ENCODE assay signal across 9 cellular contexts in the genomic region with DNA sequence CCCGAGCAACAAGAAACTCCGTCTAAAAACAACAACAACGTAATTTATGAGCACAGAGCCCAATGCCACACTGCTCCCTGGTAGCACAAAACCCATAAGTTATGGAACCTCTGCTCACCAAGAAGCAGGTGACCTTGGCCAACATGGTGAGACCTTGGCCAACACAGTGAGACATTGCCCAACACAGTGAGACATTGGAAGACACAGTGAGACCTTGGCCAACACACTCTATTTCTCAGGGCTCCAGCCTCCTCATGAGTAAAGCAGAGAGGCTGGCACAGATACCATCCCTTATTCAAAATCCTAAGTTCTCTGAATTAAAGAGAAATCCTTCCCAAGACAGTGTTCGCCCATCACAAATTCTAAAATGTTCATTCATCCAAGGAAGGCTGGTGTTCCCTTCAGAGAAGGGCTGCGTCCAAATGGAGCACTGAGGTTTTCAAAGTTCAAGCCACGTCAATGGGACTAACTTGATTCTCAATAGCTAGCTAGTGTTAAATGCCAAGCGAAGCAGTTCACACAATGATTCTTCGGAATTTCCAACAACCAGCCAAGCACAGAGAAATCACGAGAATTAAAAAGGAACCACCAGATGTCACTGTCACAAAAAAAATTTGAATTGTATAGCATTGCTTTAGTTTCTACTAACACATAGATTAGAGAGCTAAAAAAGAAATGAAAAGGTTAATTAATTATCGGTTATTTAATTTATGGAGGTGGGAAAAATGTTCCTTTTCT. TPM values are rescaled to one million over a fixed set of nuclear protein-coding genes. Genes with fewer than 3 reads are reported as not detected.
A peak's percentile ranks its signal among the peaks of the same experiment; 100 is the strongest.
DNase-seq lines count a peak whose midpoint lies in the region; ATAC-seq and TF ChIP-seq lines count a peak whose summit lies in the region.
"Had no signal": no experiment of that assay in that cellular context is flagged by ENCODE, and none has a peak within 500 bp of the region (broad histone marks: within the 10 kb centered on the region; RNA-seq: fewer than 3 reads in every experiment).

No MANE protein-coding gene starts in this region.

- no peaks in the 10 kb centered on the region for H3K9me3 Mint-ChIP-seq in naive thymus-derived CD4-positive, alpha-beta T cell

- TF ChIP-seq POLR2A in heart left ventricle (IDR thresholded peaks at IDR 0.05): no peak

- no peak for ATAC-seq in heart left ventricle
- ATAC-seq in Right ventricle myocardium inferior: no peak
- ATAC-seq in naive thymus-derived CD4-positive, alpha-beta T cell: peak; percentile 48
- no peak for ATAC-seq in HG03521 (IDR thresholded peaks at IDR 0.05; ENCODE audit: unreplicated experiment)
- ATAC-seq in mucosa of descending colon: no peak

- H3K9me3 ChIP-seq in heart left ventricle: no peaks in the 10 kb centered on the region
- H3K9me3 ChIP-seq in naive thymus-derived CD4-positive, alpha-beta T cell (ENCODE audit: control insufficient read depth in 2 of 3, low read length in 3 of 3): no peaks in the 10 kb centered on the region
- no peaks in the 10 kb centered on the region for H3K9me3 ChIP-seq in mucosa of descending colon

- no peaks in the 10 kb centered on the region for H3K27me3 Mint-ChIP-seq in naive thymus-derived CD4-positive, alpha-beta T cell
- H3K27me3 Mint-ChIP-seq: activated naive CD8-positive, alpha-beta T cell had no signal

- H3K27me3 ChIP-seq in heart left ventricle: no peaks in the 10 kb centered on the region
- H3K27me3 ChIP-seq in naive thymus-derived CD4-positive, alpha-beta T cell (ENCODE audit: control insufficient read depth in 2 of 2, insufficient read depth in 2 of 2, low read length in 2 of 2): no peaks in the 10 kb centered on the region

- 70 to 76% (median 73%) methylated on average over 10 of the region's 10 CpGs for WGBS in heart left ventricle, 4 donors

- H3K36me3 Mint-ChIP-seq in naive thymus-derived CD4-positive, alpha-beta T cell: peaks cover 0 to 8% (median 0%) of the 10 kb centered on the region in 5 donors

- TF ChIP-seq CTCF in heart left ventricle (IDR thresholded peaks at IDR 0.05): peak in 11 of 12 donors; percentile 13 to 56 (median 40)
- no peak for TF ChIP-seq CTCF in mucosa of descending colon (IDR thresholded peaks at IDR 0.05)

- H3K4me3 Mint-ChIP-seq in naive thymus-derived CD4-positive, alpha-beta T cell: peak overlapping the region in 1 of 10 donors; percentile 13
- H3K4me3 Mint-ChIP-seq: activated naive CD8-positive, alpha-beta T cell had no signal

- H3K27ac Mint-ChIP-seq in naive thymus-derived CD4-positive, alpha-beta T cell: peak overlapping the region in 5 of 9 donors; percentile 2 to 73 (median 31)
- H3K27ac Mint-ChIP-seq: activated naive CD8-positive, alpha-beta T cell had no signal

- POLR2A ChIA-PET in naive thymus-derived CD4-positive, alpha-beta T cell (lab: Charles Lee): interaction anchor here (0.5 to 0.8 kb wide), 2 partner anchors 19 to 22 kb away, joined by 3 to 4 read pairs; no protein-coding TSS in a partner anchor

- intact Hi-C loops in heart left ventricle (cut with DNase I) (loop anchor here in 8 of 10 donors (2.0 to 10.0 kb wide), 5 partner anchors 257 to 335 kb away; no protein-coding TSS in a partner anchor), Right ventricle myocardium inferior (cut with DNase I) (loop anchor here (5.0 kb wide), 1 partner anchor 330 kb away; no protein-coding TSS in a partner anchor), mucosa of descending colon (cut with DNase I, micrococcal nuclease) (loop anchor here (10.0 kb wide), 2 partner anchors 77 to 147 kb away; partner anchors contain the start of gene SNAPC3 (in 1 of the 2))
- intact Hi-C loops in naive thymus-derived CD4-positive, alpha-beta T cell (cut with micrococcal nuclease): loop anchor here (1.0 to 10.0 kb wide), 11 partner anchors 21 to 329 kb away; partner anchors contain the start of genes CCDC171 (in 1 of the 2) and SNAPC3 (in 1 of the 2)

- no peak overlapping the region for H3K4me3 ChIP-seq in heart left ventricle
- no peak overlapping the region for H3K4me3 ChIP-seq in naive thymus-derived CD4-positive, alpha-beta T cell (ENCODE audit: low read length)
- H3K4me3 ChIP-seq in mucosa of descending colon: no peak overlapping the region

- DNase-seq in heart left ventricle (no peak), Right ventricle myocardium inferior (ENCODE audit: missing footprints) (no peak), NAMALWA (ENCODE audit: low spot score) (peak; percentile 42), cerebellum (ENCODE audit: low spot score) (peak; percentile 40), iPS-NIHi11 (ENCODE audit: low spot score) (no peak), mucosa of descending colon (no peak)
- DNase-seq in naive thymus-derived CD4-positive, alpha-beta T cell: peak in 5 of 9 donors; percentile 27 to 53 (median 35)

- peaks cover 18 to 85% (median 48%) of the 10 kb centered on the region in 7 donors for H3K4me1 Mint-ChIP-seq in naive thymus-derived CD4-positive, alpha-beta T cell

- no peaks in the 10 kb centered on the region for H3K36me3 ChIP-seq in heart left ventricle
- H3K36me3 ChIP-seq in naive thymus-derived CD4-positive, alpha-beta T cell (ENCODE audit: control insufficient read depth in 2 of 3, insufficient read depth in 3 of 3, low read length in 3 of 3): no peaks in the 10 kb centered on the region
- no peaks in the 10 kb centered on the region for H3K36me3 ChIP-seq in mucosa of descending colon (ENCODE audit: low read depth)

- H3K4me1 ChIP-seq in heart left ventricle (no peaks in the 10 kb centered on the region), mucosa of descending colon (ENCODE audit: low read depth) (peaks cover 29% of the 10 kb centered on the region)
- H3K4me1 ChIP-seq in naive thymus-derived CD4-positive, alpha-beta T cell (ENCODE audit: control insufficient read depth in 2 of 2, insufficient read depth in 2 of 2, low read length in 2 of 2): peaks cover 0 to 4% of the 10 kb centered on the region in 2 donors

- CTCF ChIA-PET in naive thymus-derived CD4-positive, alpha-beta T cell (lab: Charles Lee): interaction anchor here (0.6 to 1.8 kb wide), 18 partner anchors 10 to 333 kb away, joined by 3 to 13 read pairs (median 4); no protein-coding TSS in a partner anchor

- H3K27ac ChIP-seq in heart left ventricle: no peak overlapping the region
- H3K27ac ChIP-seq in naive thymus-derived CD4-positive, alpha-beta T cell (ENCODE audit: low read depth, low read length): no peak overlapping the region

RNA-seq across cellular contexts. Expression of gene TTC39B, which starts 29.4 kb away (rescaled TPM):
- total RNA-seq in heart left ventricle (1 to 10 TPM; 1.0 to 5.9 (median 1.5) TPM), Right ventricle myocardium inferior (1.9 TPM), cerebellum (12.3 TPM), mucosa of descending colon (10 to 100 TPM; 36.9 to 48.0 (median 43.8) TPM)
- polyA plus RNA-seq in heart left ventricle: under 1 TPM; 0.42 to 0.51 TPM
- total RNA-seq in naive thymus-derived CD4-positive, alpha-beta T cell: 10 to 100 TPM; 29.1 to 49.3 (median 42.8) TPM
- polyA plus RNA-seq in naive thymus-derived CD4-positive, alpha-beta T cell: 10 to 100 TPM; 10.0 to 14.9 TPM

Comparison
In these comparisons a context has a peak if more than half of its experiments do, and no peak if none do; other contexts are left out.
1. DNase-seq: peak in NAMALWA (single experiment), cerebellum (single experiment) and naive thymus-derived CD4-positive, alpha-beta T cell (5 of 9); none in heart left ventricle (0 of 5), Right ventricle myocardium inferior (single experiment), iPS-NIHi11 (single experiment) and mucosa of descending colon (0 of 3).